ENCODE assay signal across 12 cellular contexts in the genomic region with DNA sequence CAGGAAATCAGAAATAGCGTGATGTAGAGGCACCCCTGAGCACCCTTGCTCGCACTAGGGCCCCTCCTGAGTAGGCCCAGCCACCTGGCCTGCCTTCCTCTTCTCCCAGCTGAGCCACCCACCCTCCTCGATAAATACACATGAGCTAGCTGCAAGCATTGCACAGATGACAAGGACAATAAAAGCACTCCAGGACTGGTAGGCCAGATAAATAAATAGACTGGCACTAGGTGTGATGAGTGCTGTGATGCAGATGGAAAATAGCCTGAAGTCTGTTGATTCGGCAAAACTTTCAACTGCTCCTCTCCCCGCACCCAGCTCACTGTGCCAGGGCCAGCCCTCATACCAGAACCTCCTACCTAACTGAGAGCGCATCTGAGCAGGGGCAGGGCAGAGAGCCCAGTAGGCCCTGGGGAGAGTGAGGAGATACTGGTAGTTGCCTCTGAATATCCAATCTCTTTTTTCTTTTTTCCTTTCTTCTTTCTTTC. TPM values are rescaled to one million over a fixed set of nuclear protein-coding genes. Genes with fewer than 3 reads are reported as not detected.
A peak's percentile ranks its signal among the peaks of the same experiment; 100 is the strongest.
DNase-seq lines count a peak whose midpoint lies in the region; ATAC-seq and TF ChIP-seq lines count a peak whose summit lies in the region.
"Had no signal": no experiment of that assay in that cellular context is flagged by ENCODE, and none has a peak within 500 bp of the region (broad histone marks: within the 10 kb centered on the region; RNA-seq: fewer than 3 reads in every experiment).

No MANE protein-coding gene starts in this region.

- intact Hi-C loops in MCF 10A (cut with micrococcal nuclease), result no loop called here

- H3K9me3 Mint-ChIP-seq in MCF 10A (ENCODE audit: unreplicated experiment), result no peaks in the 10 kb centered on the region
- no peaks in the 10 kb centered on the region for H3K9me3 Mint-ChIP-seq in activated CD8-positive, alpha-beta memory T cell treated with anti-CD3 and anti-CD28 coated beads, Interleukin-2, amount 10 ng/mL, durations not matched to agents 7 days and 5 days (ENCODE audit: low read depth)
- H3K9me3 Mint-ChIP-seq: natural killer cell treated with Interleukin-12 subunit alpha and Interleukin-12 subunit beta and Interleukin-15 and Interleukin-18, amount 100 ng/mL, for 72 hours had no signal

- no peaks in the 10 kb centered on the region for H3K36me3 ChIP-seq in thoracic aorta

- no peaks in the 10 kb centered on the region for H3K27me3 ChIP-seq in thoracic aorta (replicated peaks; ENCODE audit: insufficient read depth)

- H3K27ac ChIP-seq in thoracic aorta, result peak overlapping the region; percentile 34 to 41

- H3K9me3 ChIP-seq in thoracic aorta, result no peaks in the 10 kb centered on the region

- peaks cover 20 to 49% of the 10 kb centered on the region in 2 donors for H3K4me1 ChIP-seq in thoracic aorta (ENCODE audit: control insufficient read depth in 1 of 2, low read depth in 2 of 2)

- POLR2A ChIA-PET in MCF 10A (lab: Yijun Ruan, JAX), result interaction anchor here (0.7 kb wide), 1 partner anchor 461 kb away, joined by 3 read pairs; no protein-coding TSS in a partner anchor

- H3K27ac Mint-ChIP-seq in MCF 10A (ENCODE audit: low read depth, unreplicated experiment), result no peak overlapping the region
- no peak overlapping the region for H3K27ac Mint-ChIP-seq in activated CD8-positive, alpha-beta memory T cell treated with anti-CD3 and anti-CD28 coated beads, Interleukin-2, amount 10 ng/mL, durations not matched to agents 7 days and 5 days

- BruUV-seq in MCF 10A (replicated peaks; lab: Mats Ljungman, UMichigan), result no TSS peak

- no peaks in the 10 kb centered on the region for H3K36me3 Mint-ChIP-seq in MCF 10A (ENCODE audit: insufficient read depth, unreplicated experiment)
- no peaks in the 10 kb centered on the region for H3K36me3 Mint-ChIP-seq in activated CD8-positive, alpha-beta memory T cell treated with anti-CD3 and anti-CD28 coated beads, Interleukin-2, amount 10 ng/mL, durations not matched to agents 7 days and 5 days
- H3K36me3 Mint-ChIP-seq: natural killer cell treated with Interleukin-12 subunit alpha and Interleukin-12 subunit beta and Interleukin-15 and Interleukin-18, amount 100 ng/mL, for 72 hours had no signal

- H3K27me3 Mint-ChIP-seq in MCF 10A (ENCODE audit: insufficient read depth, unreplicated experiment), result no peaks in the 10 kb centered on the region
- no peaks in the 10 kb centered on the region for H3K27me3 Mint-ChIP-seq in activated CD8-positive, alpha-beta memory T cell treated with anti-CD3 and anti-CD28 coated beads, Interleukin-2, amount 10 ng/mL, durations not matched to agents 7 days and 5 days
- H3K27me3 Mint-ChIP-seq: natural killer cell treated with Interleukin-12 subunit alpha and Interleukin-12 subunit beta and Interleukin-15 and Interleukin-18, amount 100 ng/mL, for 72 hours had no signal

- H3K4me1 Mint-ChIP-seq in MCF 10A (ENCODE audit: insufficient read depth, unreplicated experiment), result peaks cover 6% of the 10 kb centered on the region
- peaks cover 6% of the 10 kb centered on the region for H3K4me1 Mint-ChIP-seq in activated CD8-positive, alpha-beta memory T cell treated with anti-CD3 and anti-CD28 coated beads, Interleukin-2, amount 10 ng/mL, durations not matched to agents 7 days and 5 days

- no peak for ATAC-seq in thoracic aorta (ENCODE audit: insufficient number of reproducible peaks, low FRiP score, low read depth)
- no peak for ATAC-seq in activated CD8-positive, alpha-beta memory T cell treated with anti-CD3 and anti-CD28 coated beads, Interleukin-2, amount 10 ng/mL, durations not matched to agents 7 days and 5 days

- CTCF ChIA-PET in MCF 10A (lab: Yijun Ruan, JAX), result no interaction called here
- CTCF ChIA-PET in activated CD8-positive, alpha-beta memory T cell treated with anti-CD3 and anti-CD28 coated beads, Interleukin-2, amount 10 ng/mL, durations not matched to agents 7 days and 5 days (lab: Charles Lee), result interaction anchor here (0.6 kb wide), 1 partner anchor 20 kb away, joined by 3 read pairs; no protein-coding TSS in a partner anchor

- peak; percentile 18 to 80 for DNase-seq in T47D (ENCODE audit: low read depth in 1 of 2, low spot score in 1 of 2)
- no peak for DNase-seq in MCF 10A (ENCODE audit: unreplicated experiment)
- DNase-seq in NCI-H774 (lab: John Stamatoyannopoulos, UW), result peak; percentile 75
- peak; percentile 64 for DNase-seq in germinal center (ENCODE audit: low spot score)
- no peak for DNase-seq in thoracic aorta (ENCODE audit: low spot score)
- DNase-seq in stimulated activated CD4-positive, alpha-beta T cell treated with anti-CD3 and anti-CD28 coated beads, Interleukin-4, amount 100 ng/mL, for 24 hours, result no peak
- DNase-seq in iPS-NIHi11 (ENCODE audit: low spot score), result no peak
- no peak for DNase-seq in activated CD8-positive, alpha-beta memory T cell treated with anti-CD3 and anti-CD28 coated beads, Interleukin-2, amount 10 ng/mL, durations not matched to agents 7 days and 5 days
- DNase-seq: AML-193; amniotic stem cell; stimulated activated CD4-positive, alpha-beta T cell treated with anti-CD3 and anti-CD28 coated beads, Interleukin-4, amount 100 ng/mL, for 4 hours had no signal

- H3K4me3 Mint-ChIP-seq in MCF 10A (ENCODE audit: unreplicated experiment), result no peak overlapping the region
- H3K4me3 Mint-ChIP-seq in activated CD8-positive, alpha-beta memory T cell treated with anti-CD3 and anti-CD28 coated beads, Interleukin-2, amount 10 ng/mL, durations not matched to agents 7 days and 5 days, result no peak overlapping the region
- H3K4me3 Mint-ChIP-seq: natural killer cell treated with Interleukin-12 subunit alpha and Interleukin-12 subunit beta and Interleukin-15 and Interleukin-18, amount 100 ng/mL, for 72 hours had no signal

- TF ChIP-seq CTCF in MCF 10A (IDR thresholded peaks at IDR 0.05; ENCODE audit: unreplicated experiment) (no peak), thoracic aorta (IDR thresholded peaks at IDR 0.05) (no peak)

- in situ Hi-C loops in T47D (cut with HindIII; ENCODE audit: low pct_unique_long_range_greater_than_20kb, low sequenced_read_pairs), result no loop called here

- H3K4me3 ChIP-seq in thoracic aorta, result peak overlapping the region; percentile 19

RNA-seq across cellular contexts. Expression of gene GPI, which starts 54.5 kb away (rescaled TPM):
- total RNA-seq in MCF 10A (2022) (139 and 201 TPM in 2 replicates), thoracic aorta (100 to 1,000 TPM; 112 to 207 TPM)
- 100 to 1,000 TPM; 501 to 600 TPM for total RNA-seq in activated CD8-positive, alpha-beta memory T cell treated with anti-CD3 and anti-CD28 coated beads, Interleukin-2, amount 10 ng/mL, durations not matched to agents 7 days and 5 days

RNA-seq across cellular contexts. Expression of gene GARRE1, which starts 56.2 kb away (rescaled TPM):
- total RNA-seq in MCF 10A (2022) (12.8 and 19.1 TPM in 2 replicates), thoracic aorta (10 to 100 TPM; 31.4 to 37.5 TPM)
- 1 to 10 TPM; 8.1 to 9.3 TPM for total RNA-seq in activated CD8-positive, alpha-beta memory T cell treated with anti-CD3 and anti-CD28 coated beads, Interleukin-2, amount 10 ng/mL, durations not matched to agents 7 days and 5 days

Comparison
In these comparisons a context has a peak if more than half of its experiments do, and no peak if none do; other contexts are left out.
1. DNase-seq: peak in T47D (2 of 2), NCI-H774 (single experiment) and germinal center (single experiment); none in MCF 10A (single experiment), thoracic aorta (single experiment), stimulated activated CD4-positive, alpha-beta T cell treated with anti-CD3 and anti-CD28 coated beads, Interleukin-4, amount 100 ng/mL, for 24 hours (single experiment), iPS-NIHi11 (single experiment) and activated CD8-positive, alpha-beta memory T cell treated with anti-CD3 and anti-CD28 coated beads, Interleukin-2, amount 10 ng/mL, durations not matched to agents 7 days and 5 days (single experiment).